ENCODE assay signal across 8 cellular contexts in genomic region chr1:10338047-10338446, GRCh38.
A peak's percentile ranks its signal among the peaks of the same experiment; 100 is the strongest.
DNase-seq lines count a peak whose midpoint lies in the region; ATAC-seq lines count a peak whose summit lies in the region.

No MANE protein-coding gene starts in this region.

- ATAC-seq in GM19035 (IDR thresholded peaks at IDR 0.05; ENCODE audit: unreplicated experiment) = no peak
- no peak for ATAC-seq in GM18861 (IDR thresholded peaks at IDR 0.05; ENCODE audit: unreplicated experiment)

- DNase-seq in NK-92 treated with Interleukin-12 subunit alpha and Interleukin-12 subunit beta, amount 100 ng/mL, for 24 hours (lab: John Stamatoyannopoulos, UW) = peak; percentile 28
- DNase-seq in NK-92 (lab: John Stamatoyannopoulos, UW; ENCODE audit: unreplicated experiment) (no peak), NAMALWA (ENCODE audit: low spot score) (peak; percentile 80), activated T-cell treated with anti-CD3 and anti-CD28 coated beads for 48 hours (ENCODE audit: low read depth) (peak; percentile 27), fibroblast of the conjunctiva (ENCODE audit: low read depth) (peak; percentile 39), nucleus accumbens (lab: John Stamatoyannopoulos, UW) (peak in 49 of 56 donors; percentile 2 to 82 (median 47))
